Comparison of ENCODE assay signal across 31 cellular contexts in the genomic region with DNA sequence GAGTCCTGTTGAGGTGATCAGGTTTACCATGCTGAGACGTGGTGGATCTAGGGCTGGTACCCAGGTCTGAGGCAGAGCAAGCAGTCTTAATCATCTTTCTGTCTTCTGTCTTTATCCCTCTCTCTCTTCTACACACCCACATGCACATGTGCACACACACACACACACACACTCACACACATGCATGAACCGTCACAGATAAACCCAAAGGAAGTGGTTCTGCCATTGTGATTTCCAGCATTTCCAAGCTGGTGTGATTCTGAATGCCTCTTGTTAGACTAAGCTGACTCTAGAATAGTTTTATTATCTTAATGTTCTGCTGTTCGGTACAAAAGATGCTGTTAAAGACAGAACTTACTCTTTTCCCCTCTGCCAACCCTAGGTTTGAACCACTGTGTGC.
"Had no signal": no experiment of that assay in that cellular context is flagged by ENCODE, and none has a peak within 500 bp of the region (broad histone marks: within the 10 kb centered on the region; RNA-seq: fewer than 3 reads in every experiment).

No MANE protein-coding gene starts in this region.

- H3K9ac ChIP-seq: SK-N-SH had no signal

- H3K4me2 ChIP-seq: SK-N-SH had no signal

- H3K27me3 Mint-ChIP-seq: activated CD4-positive, alpha-beta T cell treated with anti-CD3 and anti-CD28 coated beads for 36 hours; activated naive CD8-positive, alpha-beta T cell treated with anti-CD3 and anti-CD28 coated beads, Interleukin-2, amount 10 ng/mL, durations not matched to agents 7 days and 5 days had no signal

- H3K4me1 ChIP-seq: adrenal gland, breast epithelium, SJCRH30 had no signal

- H3K36me3 ChIP-seq: adrenal gland, breast epithelium, SJCRH30 had no signal

- ATAC-seq: activated CD4-positive, alpha-beta T cell treated with anti-CD3 and anti-CD28 coated beads for 36 hours; activated CD8-positive, alpha-beta T cell treated with anti-CD3 and anti-CD28 coated beads, Interleukin-2, amount 10 ng/mL, durations not matched to agents 7 days and 5 days; Panc1 had no signal

- H3K4me3 ChIP-seq: adrenal gland, breast epithelium, SJCRH30 had no signal

- DNase-seq: activated CD4-positive, alpha-beta T cell treated with anti-CD3 and anti-CD28 coated beads for 36 hours; activated CD4-positive, alpha-beta T cell treated with anti-CD3 and anti-CD28 coated beads, Interleukin-2, amount 50 U/mL, for 4 hours; activated CD4-positive, CD25-positive, alpha-beta regulatory T cell; activated CD8-positive, alpha-beta memory T cell treated with anti-CD3 and anti-CD28 coated beads, Interleukin-2, amount 50 U/mL, for 48 hours; activated CD8-positive, alpha-beta T cell treated with anti-CD3 and anti-CD28 coated beads, Interleukin-2, amount 10 ng/mL, durations not matched to agents 7 days and 5 days; activated naive CD4-positive, alpha-beta T cell treated with anti-CD3 and anti-CD28 coated beads, Interleukin-2, amount 50 U/mL, for 16 hours; activated naive CD8-positive, alpha-beta T cell treated with anti-CD3 and anti-CD28 coated beads, Interleukin-2, amount 10 ng/mL, durations not matched to agents 7 days and 5 days; activated T-cell treated with anti-CD3 and anti-CD28 coated beads, Interleukin-2, amount 50 U/mL, for 1 hour; adrenal gland; anterior cingulate cortex; caudate nucleus; Kasumi-1; NCI-H1092; NCI-H1417 treated with DMSO at 0.1 percent for 48 hours; NCI-H1694; NCI-H2029; NCI-H2107; NCI-H2171 treated with DMSO at 0.1 percent for 48 hours; NCI-H226; NCI-H510A; NCI-H526 treated with DMSO at 0.1 percent for 48 hours; NCI-H82; NK-92 treated with Interleukin-12 subunit alpha and Interleukin-12 subunit beta, amount 100 ng/mL, for 24 hours; OCI-M1; Right ventricle myocardium superior; SJCRH30; SK-N-SH had no signal

- H3K27me3 ChIP-seq: adrenal gland, breast epithelium had no signal

- H3K4me3 Mint-ChIP-seq: activated CD4-positive, alpha-beta T cell treated with anti-CD3 and anti-CD28 coated beads for 36 hours; activated CD8-positive, alpha-beta T cell treated with anti-CD3 and anti-CD28 coated beads, Interleukin-2, amount 10 ng/mL, durations not matched to agents 7 days and 5 days; activated naive CD8-positive, alpha-beta T cell treated with anti-CD3 and anti-CD28 coated beads, Interleukin-2, amount 10 ng/mL, durations not matched to agents 7 days and 5 days had no signal

- H3K36me3 Mint-ChIP-seq: activated naive CD8-positive, alpha-beta T cell treated with anti-CD3 and anti-CD28 coated beads, Interleukin-2, amount 10 ng/mL, durations not matched to agents 7 days and 5 days had no signal

- H3K4me1 Mint-ChIP-seq: activated CD4-positive, alpha-beta T cell treated with anti-CD3 and anti-CD28 coated beads for 36 hours; activated naive CD8-positive, alpha-beta T cell treated with anti-CD3 and anti-CD28 coated beads, Interleukin-2, amount 10 ng/mL, durations not matched to agents 7 days and 5 days had no signal

- H3K9me3 ChIP-seq: adrenal gland, breast epithelium, SJCRH30, SK-N-SH had no signal

- H3K27ac Mint-ChIP-seq: activated CD4-positive, alpha-beta T cell treated with anti-CD3 and anti-CD28 coated beads for 36 hours; activated CD8-positive, alpha-beta T cell treated with anti-CD3 and anti-CD28 coated beads, Interleukin-2, amount 10 ng/mL, durations not matched to agents 7 days and 5 days; activated naive CD8-positive, alpha-beta T cell treated with anti-CD3 and anti-CD28 coated beads, Interleukin-2, amount 10 ng/mL, durations not matched to agents 7 days and 5 days had no signal

- H3K27ac ChIP-seq: adrenal gland, breast epithelium, RWPE1, SJCRH30, VCaP had no signal
